Comparison of ENCODE assay signal across 14 cellular contexts in genomic region chr5:102863764-102864560, GRCh38.
DNase-seq lines count a peak whose midpoint lies in the region; ATAC-seq, FAIRE-seq and TF ChIP-seq lines count a peak whose summit lies in the region.
"Had no signal": no experiment of that assay in that cellular context is flagged by ENCODE, and none has a peak within 500 bp of the region (broad histone marks: within the 10 kb centered on the region; RNA-seq: fewer than 3 reads in every experiment).

No MANE protein-coding gene starts in this region.

- no peaks in the 10 kb centered on the region for H3K36me3 ChIP-seq in thoracic aorta

- POLR2A ChIA-PET in activated CD8-positive, alpha-beta T cell treated with anti-CD3 and anti-CD28 coated beads, Interleukin-2, amount 10 ng/mL, durations not matched to agents 7 days and 5 days (lab: Charles Lee): no interaction called here

- no peak overlapping the region for H3K27ac Mint-ChIP-seq in activated CD8-positive, alpha-beta T cell treated with anti-CD3 and anti-CD28 coated beads, Interleukin-2, amount 10 ng/mL, durations not matched to agents 7 days and 5 days

- no peaks in the 10 kb centered on the region for H3K9me3 ChIP-seq in thoracic aorta

- DNase-seq in NCI-H526 (lab: John Stamatoyannopoulos, UW) (peak; percentile 3 to 6), NCI-H526 treated with DMSO at 0.1 percent for 48 hours (lab: John Stamatoyannopoulos, UW) (no peak), NCI-H69 (lab: John Stamatoyannopoulos, UW) (peak; percentile 59), thoracic aorta (ENCODE audit: low spot score) (no peak), C1 segment of cervical spinal cord (lab: John Stamatoyannopoulos, UW) (no peak), AML-193 (lab: John Stamatoyannopoulos, UW) (no peak)
- no peak for DNase-seq in activated CD8-positive, alpha-beta T cell treated with anti-CD3 and anti-CD28 coated beads, Interleukin-2, amount 10 ng/mL, durations not matched to agents 7 days and 5 days
- DNase-seq: activated effector memory CD4-positive, alpha-beta T cell treated with anti-CD3 and anti-CD28 coated beads, Interleukin-2, amount 50 U/mL, for 16 hours; effector memory CD8-positive, alpha-beta T cell; HCEC 1CT; NCI-H446 treated with DMSO at 0.1 percent for 48 hours; Right ventricle myocardium superior had no signal

- no peak for ATAC-seq in thoracic aorta (ENCODE audit: insufficient number of reproducible peaks, low FRiP score, low read depth)
- no peak for ATAC-seq in activated CD8-positive, alpha-beta T cell treated with anti-CD3 and anti-CD28 coated beads, Interleukin-2, amount 10 ng/mL, durations not matched to agents 7 days and 5 days
- ATAC-seq: effector memory CD8-positive, alpha-beta T cell; left lobe of liver had no signal

- no peak overlapping the region for H3K4me3 Mint-ChIP-seq in activated CD8-positive, alpha-beta T cell treated with anti-CD3 and anti-CD28 coated beads, Interleukin-2, amount 10 ng/mL, durations not matched to agents 7 days and 5 days

- H3K27me3 Mint-ChIP-seq in activated CD8-positive, alpha-beta T cell treated with anti-CD3 and anti-CD28 coated beads, Interleukin-2, amount 10 ng/mL, durations not matched to agents 7 days and 5 days (ENCODE audit: low read depth): peaks cover 16% of the 10 kb centered on the region

- H3K27ac ChIP-seq in thoracic aorta: peak overlapping the region; percentile 32 to 86

- H3K4me1 ChIP-seq in thoracic aorta (ENCODE audit: control insufficient read depth in 1 of 2, low read depth in 2 of 2): peaks cover 34 to 40% of the 10 kb centered on the region in 2 donors

- no peak overlapping the region for H3K4me3 ChIP-seq in thoracic aorta

- H3K4me1 Mint-ChIP-seq in activated CD8-positive, alpha-beta T cell treated with anti-CD3 and anti-CD28 coated beads, Interleukin-2, amount 10 ng/mL, durations not matched to agents 7 days and 5 days (ENCODE audit: low read depth): peaks cover 15% of the 10 kb centered on the region

- TF ChIP-seq CTCF in thoracic aorta (IDR thresholded peaks at IDR 0.05): no peak

- no peaks in the 10 kb centered on the region for H3K27me3 ChIP-seq in thoracic aorta (replicated peaks; ENCODE audit: insufficient read depth)

- H3K36me3 Mint-ChIP-seq in activated CD8-positive, alpha-beta T cell treated with anti-CD3 and anti-CD28 coated beads, Interleukin-2, amount 10 ng/mL, durations not matched to agents 7 days and 5 days (ENCODE audit: low read depth): peaks cover 4% of the 10 kb centered on the region

- CTCF ChIA-PET in activated CD8-positive, alpha-beta T cell treated with anti-CD3 and anti-CD28 coated beads, Interleukin-2, amount 10 ng/mL, durations not matched to agents 7 days and 5 days (lab: Charles Lee): interaction anchor here (1.3 kb wide), 1 partner anchor 84 kb away, joined by 7 read pairs; no protein-coding TSS in a partner anchor

- no peaks in the 10 kb centered on the region for H3K9me3 Mint-ChIP-seq in activated CD8-positive, alpha-beta T cell treated with anti-CD3 and anti-CD28 coated beads, Interleukin-2, amount 10 ng/mL, durations not matched to agents 7 days and 5 days (ENCODE audit: insufficient read depth)
- H3K9me3 Mint-ChIP-seq: effector memory CD8-positive, alpha-beta T cell had no signal

- peak; percentile 56 for FAIRE-seq in islet of Langerhans (lab: Jason Lieb, UNC)

Comparison
In these comparisons a context has a peak if more than half of its experiments do, and no peak if none do; other contexts are left out.
1. DNase-seq: peak in NCI-H526 (2 of 2) and NCI-H69 (single experiment); none in NCI-H526 treated with DMSO at 0.1 percent for 48 hours (single experiment), thoracic aorta (single experiment), C1 segment of cervical spinal cord (0 of 14), activated CD8-positive, alpha-beta T cell treated with anti-CD3 and anti-CD28 coated beads, Interleukin-2, amount 10 ng/mL, durations not matched to agents 7 days and 5 days (single experiment) and AML-193 (0 of 2).